In genomic region chr1:15584489-15585363, GRCh38 we compare ENCODE assay signal across 8 cellular contexts. TPM values are rescaled to one million over a fixed set of nuclear protein-coding genes. Genes with fewer than 3 reads are reported as not detected.
DNase-seq lines count a peak whose midpoint lies in the region; TF ChIP-seq lines count a peak whose summit lies in the region.

A gene with protein sequence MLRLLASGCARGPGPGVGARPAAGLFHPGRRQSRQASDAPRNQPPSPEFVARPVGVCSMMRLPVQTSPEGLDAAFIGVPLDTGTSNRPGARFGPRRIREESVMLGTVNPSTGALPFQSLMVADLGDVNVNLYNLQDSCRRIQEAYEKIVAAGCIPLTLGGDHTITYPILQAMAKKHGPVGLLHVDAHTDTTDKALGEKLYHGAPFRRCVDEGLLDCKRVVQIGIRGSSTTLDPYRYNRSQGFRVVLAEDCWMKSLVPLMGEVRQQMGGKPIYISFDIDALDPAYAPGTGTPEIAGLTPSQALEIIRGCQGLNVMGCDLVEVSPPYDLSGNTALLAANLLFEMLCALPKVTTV (minus strand): TSS chr1:15585051. CDS start chr1:15584967, 84 bp downstream.

- H3K4me1 ChIP-seq in mucosa of rectum (ENCODE audit: control insufficient read depth in 2 of 2, insufficient read depth in 2 of 2, low read length in 2 of 2): peaks cover 7 to 8% of the 10 kb centered on the region in 2 donors

- H3K36me3 ChIP-seq in mucosa of rectum (ENCODE audit: control insufficient read depth in 2 of 2, insufficient read depth in 2 of 2, low read length in 2 of 2): no peaks in the 10 kb centered on the region

- peak within 1 kb of the TSS; percentile 60 to 68 for H3K4me3 ChIP-seq in mucosa of rectum (ENCODE audit: low read length in 2 of 2)

- peak within 1 kb of the TSS; percentile 82 to 93 (median 88) for H3K4me3 Mint-ChIP-seq in IgD-negative memory B cell
- H3K4me3 Mint-ChIP-seq in activated CD4-positive, alpha-beta T cell treated with anti-CD3 and anti-CD28 coated beads, Interleukin-2, amount 10 ng/mL, durations not matched to agents 7 days and 5 days: peak within 1 kb of the TSS; percentile 78

- no peaks in the 10 kb centered on the region for H3K27me3 Mint-ChIP-seq in IgD-negative memory B cell
- no peaks in the 10 kb centered on the region for H3K27me3 Mint-ChIP-seq in activated CD4-positive, alpha-beta T cell treated with anti-CD3 and anti-CD28 coated beads, Interleukin-2, amount 10 ng/mL, durations not matched to agents 7 days and 5 days

- TF ChIP-seq POLR2A in GM18526 (IDR thresholded peaks at IDR 0.05; ENCODE audit: extremely low read depth, insufficient read length): peak; percentile 14

- peaks cover 0 to 2% (median 0%) of the 10 kb centered on the region in 3 donors for H3K9me3 Mint-ChIP-seq in IgD-negative memory B cell
- H3K9me3 Mint-ChIP-seq in activated CD4-positive, alpha-beta T cell treated with anti-CD3 and anti-CD28 coated beads, Interleukin-2, amount 10 ng/mL, durations not matched to agents 7 days and 5 days: no peaks in the 10 kb centered on the region

- H3K9ac ChIP-seq in mucosa of rectum (ENCODE audit: low read depth in 1 of 2, low read length in 2 of 2): peak within 1 kb of the TSS; percentile 38 to 75

- CTCF ChIA-PET in activated CD4-positive, alpha-beta T cell treated with anti-CD3 and anti-CD28 coated beads, Interleukin-2, amount 10 ng/mL, durations not matched to agents 7 days and 5 days (lab: Charles Lee): interaction anchor here (0.7 to 0.9 kb wide), 3 partner anchors 14 to 89 kb away, joined by 3 to 5 read pairs (median 4); no protein-coding TSS in a partner anchor

- H3K27ac Mint-ChIP-seq in IgD-negative memory B cell: peak within 1 kb of the TSS; percentile 62 to 88 (median 77)
- peak within 1 kb of the TSS; percentile 88 for H3K27ac Mint-ChIP-seq in activated CD4-positive, alpha-beta T cell treated with anti-CD3 and anti-CD28 coated beads, Interleukin-2, amount 10 ng/mL, durations not matched to agents 7 days and 5 days

- H3K27ac ChIP-seq in 22Rv1 (no peak within 1 kb of the TSS), mucosa of rectum (ENCODE audit: low read depth in 2 of 2, low read length in 2 of 2) (peak within 1 kb of the TSS; percentile 42 to 48)

- POLR2A ChIA-PET in activated CD4-positive, alpha-beta T cell treated with anti-CD3 and anti-CD28 coated beads, Interleukin-2, amount 10 ng/mL, durations not matched to agents 7 days and 5 days (lab: Charles Lee): no interaction called here

- H3K27me3 ChIP-seq in mucosa of rectum (ENCODE audit: control insufficient read depth in 2 of 2, insufficient read depth in 2 of 2, low read length in 2 of 2): no peaks in the 10 kb centered on the region

- no peaks in the 10 kb centered on the region for H3K9me3 ChIP-seq in mucosa of rectum (ENCODE audit: control insufficient read depth in 2 of 2, low read length in 2 of 2)

- H3K36me3 Mint-ChIP-seq in IgD-negative memory B cell: peaks cover 2% of the 10 kb centered on the region
- peaks cover 22% of the 10 kb centered on the region for H3K36me3 Mint-ChIP-seq in activated CD4-positive, alpha-beta T cell treated with anti-CD3 and anti-CD28 coated beads, Interleukin-2, amount 10 ng/mL, durations not matched to agents 7 days and 5 days (ENCODE audit: low read depth)

- peak; percentile 62 for DNase-seq in activated CD4-positive, alpha-beta T cell treated with anti-CD3 and anti-CD28 coated beads, Interleukin-2, amount 10 ng/mL, durations not matched to agents 7 days and 5 days
- peak; percentile 19 for DNase-seq in effector CD4-positive, alpha-beta T cell
- DNase-seq in stimulated activated naive CD4-positive, alpha-beta T cell treated with Interleukin-2 at 50 U/mL for 16 hours (lab: John Stamatoyannopoulos, UW): peak; percentile 59
- no peak for DNase-seq in H4 (ENCODE audit: low spot score)

- peak; percentile 61 for TF ChIP-seq CTCF in 22Rv1 (IDR thresholded peaks at IDR 0.05)

- peaks cover 8 to 14% (median 12%) of the 10 kb centered on the region in 3 donors for H3K4me1 Mint-ChIP-seq in IgD-negative memory B cell
- H3K4me1 Mint-ChIP-seq in activated CD4-positive, alpha-beta T cell treated with anti-CD3 and anti-CD28 coated beads, Interleukin-2, amount 10 ng/mL, durations not matched to agents 7 days and 5 days: peaks cover 32% of the 10 kb centered on the region

RNA-seq across cellular contexts. Expression of the gene that starts here (rescaled TPM):
- polyA plus RNA-seq in IgD-negative memory B cell: 11.8 TPM
- total RNA-seq in activated CD4-positive, alpha-beta T cell treated with anti-CD3 and anti-CD28 coated beads, Interleukin-2, amount 10 ng/mL, durations not matched to agents 7 days and 5 days: 10 to 100 TPM; 17.0 to 17.6 TPM
- not detected in 2 replicates for total RNA-seq in H4 (2014; rRNA removed; shearing (Covaris generic))

Comparison
In these comparisons a context has a peak if more than half of its experiments do, and no peak if none do; other contexts are left out.
1. RNA of the gene that starts here (total RNA-seq): 17.0 to 17.6 TPM in activated CD4-positive, alpha-beta T cell treated with anti-CD3 and anti-CD28 coated beads, Interleukin-2, amount 10 ng/mL, durations not matched to agents 7 days and 5 days; not detected in H4; every median in the first group is over 10 times any median in the second.